Comparison of ENCODE assay signal across 8 cellular contexts in the genomic region with DNA sequence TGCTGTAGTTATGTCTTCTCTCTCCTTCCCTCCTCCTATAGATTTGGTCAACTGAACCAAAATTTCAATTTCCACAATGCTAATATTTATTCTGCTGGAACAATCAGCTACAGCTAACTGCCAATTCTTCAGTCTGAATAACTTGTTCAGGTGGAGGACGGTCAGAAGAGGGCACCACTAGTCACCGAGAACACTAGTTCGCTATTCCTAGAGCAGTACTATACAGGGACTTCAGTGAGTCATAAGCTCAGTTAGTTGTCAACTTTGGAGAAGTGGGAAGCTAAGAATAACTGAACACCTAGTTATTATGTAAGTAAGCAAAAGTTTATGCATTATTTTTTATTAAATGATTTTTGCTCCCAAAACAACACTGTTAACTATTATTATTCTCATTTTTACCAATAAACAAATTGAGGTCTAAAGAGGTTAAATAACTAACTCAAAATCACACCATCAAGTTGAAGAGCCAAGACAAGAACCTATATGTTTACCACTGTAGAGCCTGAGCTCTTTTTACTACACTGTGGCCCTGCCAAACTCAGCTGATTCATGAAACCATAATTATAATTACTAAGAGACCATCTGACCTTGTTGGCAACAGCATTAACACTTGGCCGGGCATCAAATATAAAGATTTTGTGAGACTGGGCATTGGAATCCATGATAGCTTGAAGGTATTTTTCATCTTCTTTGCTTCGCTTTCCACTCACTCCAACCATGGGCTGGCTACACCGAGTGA. TPM values are rescaled to one million over a fixed set of nuclear protein-coding genes. Genes with fewer than 3 reads are reported as not detected.
DNase-seq lines count a peak whose midpoint lies in the region; ATAC-seq, FAIRE-seq and TF ChIP-seq lines count a peak whose summit lies in the region.

No MANE protein-coding gene starts in this region.

- no peaks in the 10 kb centered on the region for H3K27me3 ChIP-seq in HL-60 (ENCODE audit: insufficient read depth, poor library complexity, severe bottlenecking)
- no peaks in the 10 kb centered on the region for H3K27me3 ChIP-seq in SJCRH30
- H3K27me3 ChIP-seq in testis: no peaks in the 10 kb centered on the region

- peak; percentile 86 for ATAC-seq in left lobe of liver

- H3K4me3 ChIP-seq in HL-60 (replicated peaks; ENCODE audit: insufficient read depth, low read length) (no peak overlapping the region), SJCRH30 (no peak overlapping the region), testis (no peak overlapping the region)

- H3K27ac ChIP-seq in HL-60 (replicated peaks): no peak overlapping the region
- H3K27ac ChIP-seq in SJCRH30: no peak overlapping the region
- H3K27ac ChIP-seq in testis: no peak overlapping the region

- FAIRE-seq in GM12892 (lab: Jason Lieb, UNC): peak; percentile 88

- intact Hi-C loops in testis (cut with DNase I; ENCODE audit: low total_unique reads): no loop called here

- WGBS in testis, 2 donors: 70 to 76% methylated on average over 6 of the region's 6 CpGs

- DNase-seq in AG09319 (ENCODE audit: extremely low read depth, low read depth) (no peak), GM12892 (ENCODE audit: insufficient read length) (no peak), HL-60 (ENCODE audit: low read depth in 1 of 2, low spot score in 1 of 2) (peak; percentile 18 to 63), SJCRH30 (peak; percentile 35 to 62), cerebellar cortex (ENCODE audit: low spot score) (peak; percentile 52), left lobe of liver (ENCODE audit: low spot score) (no peak), testis (peak; percentile 74), NCI-H1048 (lab: John Stamatoyannopoulos, UW) (no peak)

- H3K9me3 ChIP-seq in SJCRH30 (replicated peaks) (no peaks in the 10 kb centered on the region), testis (no peaks in the 10 kb centered on the region)

- H3K36me3 ChIP-seq in SJCRH30 (peaks cover 9% of the 10 kb centered on the region; the same call in 1 of the 2 replicates), testis (ENCODE audit: low read depth, missing control alignments) (no peaks in the 10 kb centered on the region)

- H3K4me1 ChIP-seq in SJCRH30 (no peaks in the 10 kb centered on the region), testis (peaks cover 7% of the 10 kb centered on the region)

- TF ChIP-seq POLR2A in GM12892 (IDR thresholded peaks at IDR 0.05; ENCODE audit: low read depth, low read length) (no peak), testis (IDR thresholded peaks at IDR 0.05) (no peak)

- TF ChIP-seq CTCF in AG09319 (IDR thresholded peaks at IDR 0.05; ENCODE audit: low read depth, low read length) (peak; percentile 39), HL-60 (IDR thresholded peaks at IDR 0.05; ENCODE audit: insufficient read depth, low read length) (no peak), testis (IDR thresholded peaks at IDR 0.05) (peak in 1 of 3 experiments; percentile 31)

RNA-seq across cellular contexts. Expression of a gene that starts 59.0 kb away (rescaled TPM):
- polyA plus RNA-seq in GM12892 (2012; ENCODE audit: missing spikeins): 54.3 TPM
- total RNA-seq in SJCRH30 (2014; rRNA removed; shearing (Covaris generic)): 48.1 and 53.4 TPM in 2 replicates
- total RNA-seq in left lobe of liver (32.6 TPM), testis (10 to 100 TPM; 56.8 to 69.3 TPM)
- polyA plus RNA-seq in testis (ENCODE audit: insufficient read depth, low read depth, low replicate concordance): 52.5 TPM

RNA-seq across cellular contexts. Expression of a gene that starts 59.7 kb away (rescaled TPM):
- 28.4 TPM for polyA plus RNA-seq in GM12892 (2012; ENCODE audit: missing spikeins)
- 16.3 and 19.1 TPM in 2 replicates for total RNA-seq in SJCRH30 (2014; rRNA removed; shearing (Covaris generic))
- total RNA-seq in left lobe of liver: 20.8 TPM
- total RNA-seq in testis: 100 to 1,000 TPM in 1 of 2 donors, 10 to 100 TPM in 1; 81.0 to 122 TPM
- 53.7 TPM for polyA plus RNA-seq in testis (ENCODE audit: insufficient read depth, low read depth, low replicate concordance)

Comparison
In these comparisons a context has a peak if more than half of its experiments do, and no peak if none do; other contexts are left out.
1. DNase-seq: peak in HL-60 (2 of 2), SJCRH30 (2 of 2), cerebellar cortex (single experiment) and testis (single experiment); none in AG09319 (single experiment), GM12892 (single experiment), left lobe of liver (single experiment) and NCI-H1048 (single experiment).